ENCODE assay signal across 8 cellular contexts in genomic region chr12:70733385-70733784, GRCh38.
A peak's percentile ranks its signal among the peaks of the same experiment; 100 is the strongest.
DNase-seq lines count a peak whose midpoint lies in the region; ATAC-seq lines count a peak whose summit lies in the region.

No MANE protein-coding gene starts in this region.

- DNase-seq in G401 (ENCODE audit: low spot score): peak; percentile 90
- peak; percentile 13 to 71 for DNase-seq in NCI-H446 (lab: John Stamatoyannopoulos, UW)
- DNase-seq in astrocyte of the hippocampus (ENCODE audit: low read depth, low spot score): peak; percentile 81
- peak; percentile 91 for DNase-seq in iPS DF 4.7 (ENCODE audit: extremely low read depth, low spot score)
- peak; percentile 96 for DNase-seq in superior temporal gyrus (ENCODE audit: extremely low spot score)
- DNase-seq in DMS79 (lab: John Stamatoyannopoulos, UW): no peak

- in situ Hi-C loops in G401 (cut with HindIII; ENCODE audit: low sequenced_read_pairs): no loop called here

- ATAC-seq in GM19468 (IDR thresholded peaks at IDR 0.05; ENCODE audit: extremely low read depth, unreplicated experiment) (peak; percentile 97), HG03439 (IDR thresholded peaks at IDR 0.05; ENCODE audit: unreplicated experiment) (peak; percentile 91)
